14 cellular contexts compared by ENCODE assay signal in genomic region chr10:61765176-61766087, GRCh38.
DNase-seq lines count a peak whose midpoint lies in the region; ATAC-seq lines count a peak whose summit lies in the region.
"Had no signal": no experiment of that assay in that cellular context is flagged by ENCODE, and none has a peak within 500 bp of the region (broad histone marks: within the 10 kb centered on the region; RNA-seq: fewer than 3 reads in every experiment).

No MANE protein-coding gene starts in this region.

- H3K4me3 Mint-ChIP-seq in activated naive CD4-positive, alpha-beta T cell treated with anti-CD3 and anti-CD28 coated beads, Interleukin-2, amount 50 U/mL, for 24 hours: peak overlapping the region; percentile 28
- H3K4me3 Mint-ChIP-seq in activated naive CD8-positive, alpha-beta T cell treated with anti-CD3 and anti-CD28 coated beads for 36 hours: no peak overlapping the region

- H3K4me1 Mint-ChIP-seq in activated naive CD4-positive, alpha-beta T cell treated with anti-CD3 and anti-CD28 coated beads, Interleukin-2, amount 50 U/mL, for 24 hours: peaks cover 18% of the 10 kb centered on the region
- peaks cover 14% of the 10 kb centered on the region for H3K4me1 Mint-ChIP-seq in activated naive CD8-positive, alpha-beta T cell treated with anti-CD3 and anti-CD28 coated beads for 36 hours

- no peaks in the 10 kb centered on the region for H3K36me3 Mint-ChIP-seq in activated naive CD4-positive, alpha-beta T cell treated with anti-CD3 and anti-CD28 coated beads, Interleukin-2, amount 50 U/mL, for 24 hours
- H3K36me3 Mint-ChIP-seq in activated naive CD8-positive, alpha-beta T cell treated with anti-CD3 and anti-CD28 coated beads for 36 hours: peaks cover 3% of the 10 kb centered on the region

- peak overlapping the region; percentile 42 for H3K27ac Mint-ChIP-seq in activated naive CD4-positive, alpha-beta T cell treated with anti-CD3 and anti-CD28 coated beads, Interleukin-2, amount 50 U/mL, for 24 hours
- H3K27ac Mint-ChIP-seq in activated naive CD8-positive, alpha-beta T cell treated with anti-CD3 and anti-CD28 coated beads for 36 hours: peak overlapping the region; percentile 7
- H3K27ac Mint-ChIP-seq: activated naive CD4-positive, alpha-beta T cell treated with anti-CD3 and anti-CD28 coated beads, Interleukin-2, amount 50 U/mL, for 72 hours had no signal

- H3K9me3 Mint-ChIP-seq in activated naive CD4-positive, alpha-beta T cell treated with anti-CD3 and anti-CD28 coated beads, Interleukin-2, amount 50 U/mL, for 24 hours: no peaks in the 10 kb centered on the region
- H3K9me3 Mint-ChIP-seq in activated naive CD8-positive, alpha-beta T cell treated with anti-CD3 and anti-CD28 coated beads for 36 hours: no peaks in the 10 kb centered on the region

- no peaks in the 10 kb centered on the region for H3K27me3 Mint-ChIP-seq in activated naive CD4-positive, alpha-beta T cell treated with anti-CD3 and anti-CD28 coated beads, Interleukin-2, amount 50 U/mL, for 24 hours
- no peaks in the 10 kb centered on the region for H3K27me3 Mint-ChIP-seq in activated naive CD8-positive, alpha-beta T cell treated with anti-CD3 and anti-CD28 coated beads for 36 hours

- ATAC-seq in HG03342 (IDR thresholded peaks at IDR 0.05; ENCODE audit: unreplicated experiment): no peak
- ATAC-seq in HG03039 (IDR thresholded peaks at IDR 0.05; ENCODE audit: unreplicated experiment): no peak
- ATAC-seq: activated naive CD4-positive, alpha-beta T cell treated with anti-CD3 and anti-CD28 coated beads, Interleukin-2, amount 50 U/mL, for 72 hours; mucosa of descending colon; psoas muscle had no signal

- no peak for DNase-seq in activated naive CD4-positive, alpha-beta T cell (lab: John Stamatoyannopoulos, UW)
- DNase-seq in OCI-M1 (lab: John Stamatoyannopoulos, UW) (peak; percentile 100), GM19240 (ENCODE audit: insufficient read length, low spot score) (no peak), COLO829 (ENCODE audit: low spot score) (no peak)
- DNase-seq in activated naive CD8-positive, alpha-beta T cell treated with anti-CD3 and anti-CD28 coated beads for 36 hours: no peak
- DNase-seq: GM23248; mucosa of descending colon; psoas muscle; stimulated activated CD8-positive, alpha-beta memory T cell treated with anti-CD3 and anti-CD28 coated beads, Interleukin-4, amount 100 ng/mL, for 48 hours; upper lobe of left lung had no signal
